1 cellular context compared by ENCODE assay signal in the genomic region with DNA sequence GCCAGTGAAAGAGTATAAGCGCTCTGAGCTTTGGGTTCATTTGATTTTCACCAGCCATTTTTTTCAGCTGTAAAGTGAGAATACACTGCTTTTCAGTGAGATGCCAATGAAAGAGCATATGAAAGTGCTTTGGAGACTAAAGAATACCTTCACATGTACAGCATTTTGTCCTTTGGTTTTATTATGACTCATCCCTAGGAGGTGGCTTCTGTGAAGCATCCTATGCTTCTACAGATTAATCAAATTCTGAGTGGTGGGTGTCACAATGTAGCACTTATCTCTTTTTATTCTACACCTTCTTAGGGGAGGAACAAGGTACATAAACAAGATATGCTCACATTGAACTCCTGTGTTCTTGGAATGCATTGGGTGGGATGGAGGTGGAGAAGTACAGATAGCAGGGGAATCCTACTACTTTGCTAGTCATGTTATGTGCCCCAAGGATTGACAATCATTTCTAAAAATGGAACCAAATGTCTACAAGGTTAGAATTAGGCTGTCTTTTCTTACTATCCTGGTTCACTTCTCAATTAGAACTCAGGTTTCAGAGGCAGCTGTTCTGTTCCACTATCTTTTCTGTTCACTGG.
TF ChIP-seq lines count a peak whose summit lies in the region.

No MANE protein-coding gene starts in this region.

TF ChIP-seq in HepG2, 621 proteins besides CTCF, POLR2A, EP300 and RAD21 (continued from another document):
- TF ChIP-seq ZBTB34 (CRISPR knock-in tag; IDR thresholded peaks at IDR 0.05) (no peak), ZNF510 (CRISPR knock-in tag; IDR thresholded peaks at IDR 0.05; ENCODE audit: low read depth) (no peak), IKZF1 (IDR thresholded peaks at IDR 0.05) (no peak), NKX3-1 (CRISPR knock-in tag; IDR thresholded peaks at IDR 0.05) (no peak), ZNF547 (CRISPR knock-in tag; IDR thresholded peaks at IDR 0.05) (no peak), YEATS4 (CRISPR knock-in tag; IDR thresholded peaks at IDR 0.05; ENCODE audit: borderline replicate concordance) (no peak), SP1 (IDR thresholded peaks at IDR 0.05) (no peak), SP1 (CRISPR knock-in tag; IDR thresholded peaks at IDR 0.05) (no peak), ZNF776 (CRISPR knock-in tag; IDR thresholded peaks at IDR 0.05) (no peak), ZNF883 (CRISPR knock-in tag; IDR thresholded peaks at IDR 0.05; ENCODE audit: not compliant biosample characterization) (no peak), ZMAT5 (CRISPR knock-in tag; IDR thresholded peaks at IDR 0.05; ENCODE audit: borderline replicate concordance, low read depth) (no peak)
- TF ChIP-seq, protein P1, sequence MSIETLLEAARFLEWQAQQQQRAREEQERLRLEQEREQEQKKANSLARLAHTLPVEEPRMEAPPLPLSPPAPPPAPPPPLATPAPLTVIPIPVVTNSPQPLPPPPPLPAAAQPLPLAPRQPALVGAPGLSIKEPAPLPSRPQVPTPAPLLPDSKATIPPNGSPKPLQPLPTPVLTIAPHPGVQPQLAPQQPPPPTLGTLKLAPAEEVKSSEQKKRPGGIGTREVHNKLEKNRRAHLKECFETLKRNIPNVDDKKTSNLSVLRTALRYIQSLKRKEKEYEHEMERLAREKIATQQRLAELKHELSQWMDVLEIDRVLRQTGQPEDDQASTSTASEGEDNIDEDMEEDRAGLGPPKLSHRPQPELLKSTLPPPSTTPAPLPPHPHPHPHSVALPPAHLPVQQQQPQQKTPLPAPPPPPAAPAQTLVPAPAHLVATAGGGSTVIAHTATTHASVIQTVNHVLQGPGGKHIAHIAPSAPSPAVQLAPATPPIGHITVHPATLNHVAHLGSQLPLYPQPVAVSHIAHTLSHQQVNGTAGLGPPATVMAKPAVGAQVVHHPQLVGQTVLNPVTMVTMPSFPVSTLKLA (IDR thresholded peaks at IDR 0.05), result no peak
- TF ChIP-seq, protein P2, sequence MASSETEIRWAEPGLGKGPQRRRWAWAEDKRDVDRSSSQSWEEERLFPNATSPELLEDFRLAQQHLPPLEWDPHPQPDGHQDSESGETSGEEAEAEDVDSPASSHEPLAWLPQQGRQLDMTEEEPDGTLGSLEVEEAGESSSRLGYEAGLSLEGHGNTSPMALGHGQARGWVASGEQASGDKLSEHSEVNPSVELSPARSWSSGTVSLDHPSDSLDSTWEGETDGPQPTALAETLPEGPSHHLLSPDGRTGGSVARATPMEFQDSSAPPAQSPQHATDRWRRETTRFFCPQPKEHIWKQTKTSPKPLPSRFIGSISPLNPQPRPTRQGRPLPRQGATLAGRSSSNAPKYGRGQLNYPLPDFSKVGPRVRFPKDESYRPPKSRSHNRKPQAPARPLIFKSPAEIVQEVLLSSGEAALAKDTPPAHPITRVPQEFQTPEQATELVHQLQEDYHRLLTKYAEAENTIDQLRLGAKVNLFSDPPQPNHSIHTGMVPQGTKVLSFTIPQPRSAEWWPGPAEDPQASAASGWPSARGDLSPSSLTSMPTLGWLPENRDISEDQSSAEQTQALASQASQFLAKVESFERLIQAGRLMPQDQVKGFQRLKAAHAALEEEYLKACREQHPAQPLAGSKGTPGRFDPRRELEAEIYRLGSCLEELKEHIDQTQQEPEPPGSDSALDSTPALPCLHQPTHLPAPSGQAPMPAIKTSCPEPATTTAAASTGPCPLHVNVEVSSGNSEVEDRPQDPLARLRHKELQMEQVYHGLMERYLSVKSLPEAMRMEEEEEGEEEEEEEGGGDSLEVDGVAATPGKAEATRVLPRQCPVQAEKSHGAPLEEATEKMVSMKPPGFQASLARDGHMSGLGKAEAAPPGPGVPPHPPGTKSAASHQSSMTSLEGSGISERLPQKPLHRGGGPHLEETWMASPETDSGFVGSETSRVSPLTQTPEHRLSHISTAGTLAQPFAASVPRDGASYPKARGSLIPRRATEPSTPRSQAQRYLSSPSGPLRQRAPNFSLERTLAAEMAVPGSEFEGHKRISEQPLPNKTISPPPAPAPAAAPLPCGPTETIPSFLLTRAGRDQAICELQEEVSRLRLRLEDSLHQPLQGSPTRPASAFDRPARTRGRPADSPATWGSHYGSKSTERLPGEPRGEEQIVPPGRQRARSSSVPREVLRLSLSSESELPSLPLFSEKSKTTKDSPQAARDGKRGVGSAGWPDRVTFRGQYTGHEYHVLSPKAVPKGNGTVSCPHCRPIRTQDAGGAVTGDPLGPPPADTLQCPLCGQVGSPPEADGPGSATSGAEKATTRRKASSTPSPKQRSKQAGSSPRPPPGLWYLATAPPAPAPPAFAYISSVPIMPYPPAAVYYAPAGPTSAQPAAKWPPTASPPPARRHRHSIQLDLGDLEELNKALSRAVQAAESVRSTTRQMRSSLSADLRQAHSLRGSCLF (CRISPR knock-in tag; IDR thresholded peaks at IDR 0.05; ENCODE audit: borderline replicate concordance), result no peak
